In the genomic region with DNA sequence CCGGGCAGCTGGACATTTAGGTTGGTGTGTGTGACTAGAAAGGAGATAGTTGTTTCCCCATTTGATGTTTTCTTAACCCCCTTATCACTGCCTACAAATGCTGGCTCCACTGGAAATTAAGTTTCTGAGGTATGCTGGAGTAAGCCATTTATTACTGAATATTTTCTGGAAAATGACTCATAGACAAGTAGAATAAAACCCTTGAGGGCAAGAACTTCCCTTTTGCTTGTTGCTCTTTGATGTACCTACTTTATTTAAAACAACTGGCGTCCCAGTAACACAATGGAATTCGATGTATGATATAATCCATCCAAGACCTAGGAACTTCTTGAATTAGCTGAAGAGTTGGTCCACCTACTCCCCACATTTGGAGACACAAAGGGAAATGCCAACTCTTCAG, we compare ENCODE assay signal across 17 cellular contexts.
"Had no signal": no experiment of that assay in that cellular context is flagged by ENCODE, and none has a peak within 500 bp of the region (broad histone marks: within the 10 kb centered on the region; RNA-seq: fewer than 3 reads in every experiment).

No MANE protein-coding gene starts in this region.

- H3K27ac ChIP-seq: colonic mucosa, heart left ventricle, neutrophil, psoas muscle, stomach, thoracic aorta had no signal

- H3K4me1 ChIP-seq: colonic mucosa, heart left ventricle, psoas muscle, stomach had no signal

- H3K4me1 Mint-ChIP-seq: naive thymus-derived CD8-positive, alpha-beta T cell had no signal

- H3K4me3 Mint-ChIP-seq: naive thymus-derived CD8-positive, alpha-beta T cell had no signal

- H3K27me3 ChIP-seq: colonic mucosa, heart left ventricle, neutrophil, stomach had no signal

- H3K4me3 ChIP-seq: colonic mucosa, heart left ventricle, mucosa of descending colon, psoas muscle, stomach, thoracic aorta had no signal

- H3K9me3 ChIP-seq: colonic mucosa, mucosa of descending colon, neutrophil, psoas muscle, stomach, thoracic aorta had no signal

- DNase-seq: colonic mucosa; dermis blood vessel endothelial cell; erythroblast; heart left ventricle; hippocampal formation; mucosa of descending colon; naive thymus-derived CD8-positive, alpha-beta T cell; psoas muscle; small intestine; stimulated activated CD4-positive, alpha-beta T cell treated with anti-CD3 and anti-CD28 coated beads, Interleukin-12 subunit alpha, Interleukin-12 subunit beta, amount 100 ng/mL, for 4 hours; stimulated activated naive CD4-positive, alpha-beta T cell; stomach; substantia nigra; trophoblast cell had no signal

- H3K36me3 ChIP-seq: colonic mucosa, heart left ventricle, neutrophil, stomach, thoracic aorta had no signal

- ATAC-seq: heart left ventricle; left lobe of liver; mucosa of descending colon; naive thymus-derived CD8-positive, alpha-beta T cell; psoas muscle had no signal

- H3K27ac Mint-ChIP-seq: naive thymus-derived CD8-positive, alpha-beta T cell had no signal
